ENCODE assay signal across 23 cellular contexts in the genomic region with DNA sequence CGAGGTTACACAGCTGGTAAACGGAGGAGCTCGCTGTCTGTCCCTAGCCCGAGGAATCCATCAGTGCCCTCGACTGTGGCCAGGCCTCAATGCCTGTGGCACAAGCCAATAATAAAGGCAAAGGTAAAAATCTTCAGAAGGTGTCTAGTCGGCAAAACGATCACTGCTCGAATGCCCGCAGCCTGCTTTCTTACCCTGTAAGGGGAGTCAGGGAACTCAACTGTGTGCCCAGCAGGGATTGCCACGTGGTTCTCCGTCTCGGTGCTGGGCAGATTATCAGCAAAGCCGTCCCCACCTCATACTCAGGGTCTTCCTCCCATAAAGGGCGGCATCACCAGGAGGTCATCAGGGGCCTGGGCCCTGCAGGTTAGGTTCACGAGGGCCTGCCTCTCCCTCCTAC.
"Had no signal": no experiment of that assay in that cellular context is flagged by ENCODE, and none has a peak within 500 bp of the region (broad histone marks: within the 10 kb centered on the region; RNA-seq: fewer than 3 reads in every experiment).

No MANE protein-coding gene starts in this region.

- H3K27ac ChIP-seq: body of pancreas, breast epithelium, SJSA1 had no signal

- H3K9ac ChIP-seq: SK-N-SH had no signal

- H3K4me2 ChIP-seq: SK-N-SH had no signal

- H3K27me3 ChIP-seq: body of pancreas had no signal

- H3K36me3 ChIP-seq: breast epithelium, SJSA1 had no signal

- DNase-seq: activated CD4-positive, alpha-beta T cell treated with anti-CD3 and anti-CD28 coated beads, Interleukin-2, amount 10 ng/mL, durations not matched to agents 24 days and 14 days; activated CD4-positive, alpha-beta T cell treated with anti-CD3 and anti-CD28 coated beads, Interleukin-2, amount 50 U/mL, for 4 hours; activated CD8-positive, alpha-beta T cell treated with anti-CD3 and anti-CD28 coated beads for 36 hours; activated gamma-delta T cell treated with Interleukin-2 at 50 U/mL for 16 hours; activated naive CD4-positive, alpha-beta T cell treated with anti-CD3 and anti-CD28 coated beads, Interleukin-2, amount 50 U/mL, for 16 hours; activated naive CD8-positive, alpha-beta T cell treated with anti-CD3 and anti-CD28 coated beads for 36 hours; activated T-cell treated with anti-CD3 and anti-CD28 coated beads, Interleukin-2, amount 50 U/mL, for 24 hours; amniotic stem cell; body of pancreas; caudate nucleus; Karpas-422; KBM-7; NCI-H1105; NCI-H1417 treated with DMSO at 0.1 percent for 48 hours; NCI-H1930; NCI-H345; NCI-H524 treated with DMSO at 0.1 percent for 48 hours; SHP77 treated with DMSO at 0.1 percent for 48 hours; SK-N-SH had no signal

- H3K9me3 ChIP-seq: body of pancreas, breast epithelium, SJSA1, SK-N-SH had no signal

- H3K4me3 ChIP-seq: body of pancreas, breast epithelium, SJSA1 had no signal

- FAIRE-seq: astrocyte, TTC549 had no signal

- ATAC-seq: activated CD8-positive, alpha-beta T cell treated with anti-CD3 and anti-CD28 coated beads for 36 hours; body of pancreas had no signal

- H3K4me1 ChIP-seq: body of pancreas, breast epithelium, SJSA1 had no signal
